Comparison of ENCODE assay signal across 1 cellular context in the genomic region with DNA sequence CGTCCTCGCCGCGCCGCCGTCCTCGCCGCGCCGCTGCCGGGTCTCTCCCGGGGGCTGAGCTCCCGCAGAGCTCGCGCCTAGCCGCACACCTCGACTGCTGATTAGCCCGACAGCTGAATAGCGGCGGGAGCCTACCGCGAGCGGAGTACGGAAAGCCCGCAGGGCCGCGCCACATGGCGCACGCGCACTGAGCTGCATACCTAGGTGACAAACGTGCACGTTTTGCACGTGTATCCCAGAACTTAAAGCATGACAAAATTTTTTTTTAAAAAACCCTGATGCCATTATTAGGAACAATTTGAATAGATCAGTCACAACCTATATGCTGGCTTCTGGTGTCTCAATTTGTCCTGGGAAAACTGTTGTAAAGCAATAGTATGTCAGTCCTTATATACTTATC.
TF ChIP-seq lines count a peak whose summit lies in the region.

A gene with protein sequence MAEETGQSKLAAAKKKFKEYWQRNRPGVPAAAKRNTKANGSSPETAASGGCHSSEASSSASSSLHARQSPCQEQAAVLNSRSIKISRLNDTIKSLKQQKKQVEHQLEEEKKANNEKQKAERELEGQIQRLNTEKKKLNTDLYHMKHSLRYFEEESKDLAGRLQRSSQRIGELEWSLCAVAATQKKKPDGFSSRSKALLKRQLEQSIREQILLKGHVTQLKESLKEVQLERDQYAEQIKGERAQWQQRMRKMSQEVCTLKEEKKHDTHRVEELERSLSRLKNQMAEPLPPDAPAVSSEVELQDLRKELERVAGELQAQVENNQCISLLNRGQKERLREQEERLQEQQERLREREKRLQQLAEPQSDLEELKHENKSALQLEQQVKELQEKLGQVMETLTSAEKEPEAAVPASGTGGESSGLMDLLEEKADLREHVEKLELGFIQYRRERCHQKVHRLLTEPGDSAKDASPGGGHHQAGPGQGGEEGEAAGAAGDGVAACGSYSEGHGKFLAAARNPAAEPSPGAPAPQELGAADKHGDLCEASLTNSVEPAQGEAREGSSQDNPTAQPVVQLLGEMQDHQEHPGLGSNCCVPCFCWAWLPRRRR (minus strand): TSS at position 122 of the 400 bp plus-strand sequence. CDS start 48,117 bp downstream, outside the sequence.

TF ChIP-seq in HepG2, 621 proteins besides CTCF, POLR2A, EP300 and RAD21 (continued from another document and continues in another):
- TF ChIP-seq, protein P1, sequence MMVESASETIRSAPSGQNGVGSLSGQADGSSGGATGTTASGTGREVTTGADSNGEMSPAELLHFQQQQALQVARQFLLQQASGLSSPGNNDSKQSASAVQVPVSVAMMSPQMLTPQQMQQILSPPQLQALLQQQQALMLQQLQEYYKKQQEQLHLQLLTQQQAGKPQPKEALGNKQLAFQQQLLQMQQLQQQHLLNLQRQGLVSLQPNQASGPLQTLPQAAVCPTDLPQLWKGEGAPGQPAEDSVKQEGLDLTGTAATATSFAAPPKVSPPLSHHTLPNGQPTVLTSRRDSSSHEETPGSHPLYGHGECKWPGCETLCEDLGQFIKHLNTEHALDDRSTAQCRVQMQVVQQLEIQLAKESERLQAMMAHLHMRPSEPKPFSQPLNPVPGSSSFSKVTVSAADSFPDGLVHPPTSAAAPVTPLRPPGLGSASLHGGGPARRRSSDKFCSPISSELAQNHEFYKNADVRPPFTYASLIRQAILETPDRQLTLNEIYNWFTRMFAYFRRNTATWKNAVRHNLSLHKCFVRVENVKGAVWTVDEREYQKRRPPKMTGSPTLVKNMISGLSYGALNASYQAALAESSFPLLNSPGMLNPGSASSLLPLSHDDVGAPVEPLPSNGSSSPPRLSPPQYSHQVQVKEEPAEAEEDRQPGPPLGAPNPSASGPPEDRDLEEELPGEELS (CRISPR knock-in tag; IDR thresholded peaks at IDR 0.05): no peak
- TF ChIP-seq ZNF33B (CRISPR knock-in tag; IDR thresholded peaks at IDR 0.05) (no peak), ZNF567 (CRISPR knock-in tag; IDR thresholded peaks at IDR 0.05; ENCODE audit: borderline replicate concordance) (no peak), NFIC (IDR thresholded peaks at IDR 0.05; ENCODE audit: low read length) (no peak), CENPX (CRISPR knock-in tag; IDR thresholded peaks at IDR 0.05) (no peak), ZNF432 (CRISPR knock-in tag; IDR thresholded peaks at IDR 0.05; ENCODE audit: borderline replicate concordance) (no peak), SP5 (CRISPR knock-in tag; IDR thresholded peaks at IDR 0.05; ENCODE audit: borderline replicate concordance, low read depth) (no peak), MAZ (IDR thresholded peaks at IDR 0.05; ENCODE audit: borderline replicate concordance, low read depth, low read length) (no peak), MAZ (CRISPR knock-in tag; IDR thresholded peaks at IDR 0.05; ENCODE audit: low read depth) (0 out of 2 replicates have a peak, but pooled peaks have one; percentile 28), FOSL2 (CRISPR knock-in tag; IDR thresholded peaks at IDR 0.05) (0 out of 2 replicates have a peak, but pooled peaks have one; percentile 21), TSC22D2 (CRISPR knock-in tag; IDR thresholded peaks at IDR 0.05; ENCODE audit: borderline replicate concordance) (no peak), KLF13 (CRISPR knock-in tag; IDR thresholded peaks at IDR 0.05) (no peak), AHR (CRISPR knock-in tag; IDR thresholded peaks at IDR 0.05) (no peak), REXO4 (CRISPR knock-in tag; IDR thresholded peaks at IDR 0.05; ENCODE audit: borderline replicate concordance) (no peak), ZBTB7B (CRISPR knock-in tag; IDR thresholded peaks at IDR 0.05) (no peak), SOX6 (IDR thresholded peaks at IDR 0.05) (no peak), SOX6 (CRISPR knock-in tag; IDR thresholded peaks at IDR 0.05) (no peak), ZNF274 (CRISPR knock-in tag; IDR thresholded peaks at IDR 0.05) (peak; percentile 77; the same call in 1 of the 2 replicates), HCFC1 (IDR thresholded peaks at IDR 0.05; ENCODE audit: low read depth, low read length) (no peak), CREB1 (IDR thresholded peaks at IDR 0.05) (no peak), CREB1 (CRISPR knock-in tag; IDR thresholded peaks at IDR 0.05) (no peak), YY1 (IDR thresholded peaks at IDR 0.05; ENCODE audit: insufficient read depth, insufficient replicate concordance, low read depth, low read length) (no peak), ZFP90 (CRISPR knock-in tag; IDR thresholded peaks at IDR 0.05; ENCODE audit: borderline replicate concordance) (no peak; the same call in 1 of the 2 replicates), NRL (CRISPR knock-in tag; IDR thresholded peaks at IDR 0.05; ENCODE audit: borderline replicate concordance) (peak; percentile 74; the same call in 1 of the 2 replicates), SMAD3 (CRISPR knock-in tag; IDR thresholded peaks at IDR 0.05) (no peak), KDM5B (CRISPR knock-in tag; IDR thresholded peaks at IDR 0.05; ENCODE audit: borderline replicate concordance) (peak; percentile 73; the same call in 1 of the 2 replicates), ZNF24 (IDR thresholded peaks at IDR 0.05) (no peak), JDP2 (CRISPR knock-in tag; IDR thresholded peaks at IDR 0.05; ENCODE audit: borderline replicate concordance) (no peak), POLR2G (IDR thresholded peaks at IDR 0.05; ENCODE audit: low read depth, low read length) (peak; percentile 31; the same call in 1 of the 2 replicates), PPARG (CRISPR knock-in tag; conservative IDR thresholded peaks at IDR 0.05) (no peak), ZNF775 (CRISPR knock-in tag; IDR thresholded peaks at IDR 0.05; ENCODE audit: borderline replicate concordance) (no peak), ZNF496 (CRISPR knock-in tag; IDR thresholded peaks at IDR 0.05; ENCODE audit: insufficient replicate concordance) (no peak), WIZ (CRISPR knock-in tag; IDR thresholded peaks at IDR 0.05) (no peak), MBD4 (IDR thresholded peaks at IDR 0.05; ENCODE audit: borderline replicate concordance, low read length) (no peak), TARDBP (CRISPR knock-in tag; IDR thresholded peaks at IDR 0.05) (no peak), MED1 (CRISPR knock-in tag; IDR thresholded peaks at IDR 0.05) (peak; percentile 43), GABPB1 (CRISPR knock-in tag; IDR thresholded peaks at IDR 0.05) (peak; percentile 53; the same call in 1 of the 2 replicates)
- TF ChIP-seq, protein P2, sequence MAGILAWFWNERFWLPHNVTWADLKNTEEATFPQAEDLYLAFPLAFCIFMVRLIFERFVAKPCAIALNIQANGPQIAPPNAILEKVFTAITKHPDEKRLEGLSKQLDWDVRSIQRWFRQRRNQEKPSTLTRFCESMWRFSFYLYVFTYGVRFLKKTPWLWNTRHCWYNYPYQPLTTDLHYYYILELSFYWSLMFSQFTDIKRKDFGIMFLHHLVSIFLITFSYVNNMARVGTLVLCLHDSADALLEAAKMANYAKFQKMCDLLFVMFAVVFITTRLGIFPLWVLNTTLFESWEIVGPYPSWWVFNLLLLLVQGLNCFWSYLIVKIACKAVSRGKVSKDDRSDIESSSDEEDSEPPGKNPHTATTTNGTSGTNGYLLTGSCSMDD (CRISPR knock-in tag; IDR thresholded peaks at IDR 0.05): 0 out of 2 replicates have a peak, but pooled peaks have one; percentile 51
- TF ChIP-seq, protein P3, sequence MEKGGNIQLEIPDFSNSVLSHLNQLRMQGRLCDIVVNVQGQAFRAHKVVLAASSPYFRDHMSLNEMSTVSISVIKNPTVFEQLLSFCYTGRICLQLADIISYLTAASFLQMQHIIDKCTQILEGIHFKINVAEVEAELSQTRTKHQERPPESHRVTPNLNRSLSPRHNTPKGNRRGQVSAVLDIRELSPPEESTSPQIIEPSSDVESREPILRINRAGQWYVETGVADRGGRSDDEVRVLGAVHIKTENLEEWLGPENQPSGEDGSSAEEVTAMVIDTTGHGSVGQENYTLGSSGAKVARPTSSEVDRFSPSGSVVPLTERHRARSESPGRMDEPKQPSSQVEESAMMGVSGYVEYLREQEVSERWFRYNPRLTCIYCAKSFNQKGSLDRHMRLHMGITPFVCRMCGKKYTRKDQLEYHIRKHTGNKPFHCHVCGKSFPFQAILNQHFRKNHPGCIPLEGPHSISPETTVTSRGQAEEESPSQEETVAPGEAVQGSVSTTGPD (CRISPR knock-in tag; IDR thresholded peaks at IDR 0.05): no peak
- TF ChIP-seq, protein P4, sequence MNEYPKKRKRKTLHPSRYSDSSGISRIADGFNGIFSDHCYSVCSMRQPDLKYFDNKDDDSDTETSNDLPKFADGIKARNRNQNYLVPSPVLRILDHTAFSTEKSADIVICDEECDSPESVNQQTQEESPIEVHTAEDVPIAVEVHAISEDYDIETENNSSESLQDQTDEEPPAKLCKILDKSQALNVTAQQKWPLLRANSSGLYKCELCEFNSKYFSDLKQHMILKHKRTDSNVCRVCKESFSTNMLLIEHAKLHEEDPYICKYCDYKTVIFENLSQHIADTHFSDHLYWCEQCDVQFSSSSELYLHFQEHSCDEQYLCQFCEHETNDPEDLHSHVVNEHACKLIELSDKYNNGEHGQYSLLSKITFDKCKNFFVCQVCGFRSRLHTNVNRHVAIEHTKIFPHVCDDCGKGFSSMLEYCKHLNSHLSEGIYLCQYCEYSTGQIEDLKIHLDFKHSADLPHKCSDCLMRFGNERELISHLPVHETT (CRISPR knock-in tag; conservative IDR thresholded peaks at IDR 0.05): no peak
- TF ChIP-seq, protein P5, sequence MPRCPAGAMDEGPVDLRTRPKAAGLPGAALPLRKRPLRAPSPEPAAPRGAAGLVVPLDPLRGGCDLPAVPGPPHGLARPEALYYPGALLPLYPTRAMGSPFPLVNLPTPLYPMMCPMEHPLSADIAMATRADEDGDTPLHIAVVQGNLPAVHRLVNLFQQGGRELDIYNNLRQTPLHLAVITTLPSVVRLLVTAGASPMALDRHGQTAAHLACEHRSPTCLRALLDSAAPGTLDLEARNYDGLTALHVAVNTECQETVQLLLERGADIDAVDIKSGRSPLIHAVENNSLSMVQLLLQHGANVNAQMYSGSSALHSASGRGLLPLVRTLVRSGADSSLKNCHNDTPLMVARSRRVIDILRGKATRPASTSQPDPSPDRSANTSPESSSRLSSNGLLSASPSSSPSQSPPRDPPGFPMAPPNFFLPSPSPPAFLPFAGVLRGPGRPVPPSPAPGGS (CRISPR knock-in tag; IDR thresholded peaks at IDR 0.05): no peak; the same call in 1 of the 2 replicates
- TF ChIP-seq, protein P6, sequence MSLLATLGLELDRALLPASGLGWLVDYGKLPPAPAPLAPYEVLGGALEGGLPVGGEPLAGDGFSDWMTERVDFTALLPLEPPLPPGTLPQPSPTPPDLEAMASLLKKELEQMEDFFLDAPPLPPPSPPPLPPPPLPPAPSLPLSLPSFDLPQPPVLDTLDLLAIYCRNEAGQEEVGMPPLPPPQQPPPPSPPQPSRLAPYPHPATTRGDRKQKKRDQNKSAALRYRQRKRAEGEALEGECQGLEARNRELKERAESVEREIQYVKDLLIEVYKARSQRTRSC (CRISPR knock-in tag; IDR thresholded peaks at IDR 0.05; ENCODE audit: low read depth): no peak
- TF ChIP-seq, protein P7, sequence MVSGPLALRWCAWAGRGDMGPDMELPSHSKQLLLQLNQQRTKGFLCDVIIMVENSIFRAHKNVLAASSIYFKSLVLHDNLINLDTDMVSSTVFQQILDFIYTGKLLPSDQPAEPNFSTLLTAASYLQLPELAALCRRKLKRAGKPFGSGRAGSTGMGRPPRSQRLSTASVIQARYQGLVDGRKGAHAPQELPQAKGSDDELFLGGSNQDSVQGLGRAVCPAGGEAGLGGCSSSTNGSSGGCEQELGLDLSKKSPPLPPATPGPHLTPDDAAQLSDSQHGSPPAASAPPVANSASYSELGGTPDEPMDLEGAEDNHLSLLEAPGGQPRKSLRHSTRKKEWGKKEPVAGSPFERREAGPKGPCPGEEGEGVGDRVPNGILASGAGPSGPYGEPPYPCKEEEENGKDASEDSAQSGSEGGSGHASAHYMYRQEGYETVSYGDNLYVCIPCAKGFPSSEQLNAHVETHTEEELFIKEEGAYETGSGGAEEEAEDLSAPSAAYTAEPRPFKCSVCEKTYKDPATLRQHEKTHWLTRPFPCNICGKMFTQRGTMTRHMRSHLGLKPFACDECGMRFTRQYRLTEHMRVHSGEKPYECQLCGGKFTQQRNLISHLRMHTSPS (CRISPR knock-in tag; IDR thresholded peaks at IDR 0.05; ENCODE audit: low read depth): no peak
- TF ChIP-seq, protein P8, sequence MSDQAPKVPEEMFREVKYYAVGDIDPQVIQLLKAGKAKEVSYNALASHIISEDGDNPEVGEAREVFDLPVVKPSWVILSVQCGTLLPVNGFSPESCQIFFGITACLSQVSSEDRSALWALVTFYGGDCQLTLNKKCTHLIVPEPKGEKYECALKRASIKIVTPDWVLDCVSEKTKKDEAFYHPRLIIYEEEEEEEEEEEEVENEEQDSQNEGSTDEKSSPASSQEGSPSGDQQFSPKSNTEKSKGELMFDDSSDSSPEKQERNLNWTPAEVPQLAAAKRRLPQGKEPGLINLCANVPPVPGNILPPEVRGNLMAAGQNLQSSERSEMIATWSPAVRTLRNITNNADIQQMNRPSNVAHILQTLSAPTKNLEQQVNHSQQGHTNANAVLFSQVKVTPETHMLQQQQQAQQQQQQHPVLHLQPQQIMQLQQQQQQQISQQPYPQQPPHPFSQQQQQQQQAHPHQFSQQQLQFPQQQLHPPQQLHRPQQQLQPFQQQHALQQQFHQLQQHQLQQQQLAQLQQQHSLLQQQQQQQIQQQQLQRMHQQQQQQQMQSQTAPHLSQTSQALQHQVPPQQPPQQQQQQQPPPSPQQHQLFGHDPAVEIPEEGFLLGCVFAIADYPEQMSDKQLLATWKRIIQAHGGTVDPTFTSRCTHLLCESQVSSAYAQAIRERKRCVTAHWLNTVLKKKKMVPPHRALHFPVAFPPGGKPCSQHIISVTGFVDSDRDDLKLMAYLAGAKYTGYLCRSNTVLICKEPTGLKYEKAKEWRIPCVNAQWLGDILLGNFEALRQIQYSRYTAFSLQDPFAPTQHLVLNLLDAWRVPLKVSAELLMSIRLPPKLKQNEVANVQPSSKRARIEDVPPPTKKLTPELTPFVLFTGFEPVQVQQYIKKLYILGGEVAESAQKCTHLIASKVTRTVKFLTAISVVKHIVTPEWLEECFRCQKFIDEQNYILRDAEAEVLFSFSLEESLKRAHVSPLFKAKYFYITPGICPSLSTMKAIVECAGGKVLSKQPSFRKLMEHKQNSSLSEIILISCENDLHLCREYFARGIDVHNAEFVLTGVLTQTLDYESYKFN (CRISPR knock-in tag; conservative IDR thresholded peaks at IDR 0.05): no peak
- TF ChIP-seq, protein P9, sequence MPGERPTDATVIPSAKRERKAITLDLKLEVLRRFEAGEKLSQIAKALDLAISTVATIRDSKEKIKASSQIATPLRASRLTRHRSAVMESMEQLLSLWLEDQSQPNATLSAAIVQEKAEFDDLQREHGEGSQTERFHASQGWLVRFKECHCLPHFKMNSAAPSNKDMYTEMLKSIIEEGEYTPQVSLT (CRISPR knock-in tag; IDR thresholded peaks at IDR 0.05; ENCODE audit: borderline replicate concordance, low read depth): no peak
- TF ChIP-seq, protein P10, sequence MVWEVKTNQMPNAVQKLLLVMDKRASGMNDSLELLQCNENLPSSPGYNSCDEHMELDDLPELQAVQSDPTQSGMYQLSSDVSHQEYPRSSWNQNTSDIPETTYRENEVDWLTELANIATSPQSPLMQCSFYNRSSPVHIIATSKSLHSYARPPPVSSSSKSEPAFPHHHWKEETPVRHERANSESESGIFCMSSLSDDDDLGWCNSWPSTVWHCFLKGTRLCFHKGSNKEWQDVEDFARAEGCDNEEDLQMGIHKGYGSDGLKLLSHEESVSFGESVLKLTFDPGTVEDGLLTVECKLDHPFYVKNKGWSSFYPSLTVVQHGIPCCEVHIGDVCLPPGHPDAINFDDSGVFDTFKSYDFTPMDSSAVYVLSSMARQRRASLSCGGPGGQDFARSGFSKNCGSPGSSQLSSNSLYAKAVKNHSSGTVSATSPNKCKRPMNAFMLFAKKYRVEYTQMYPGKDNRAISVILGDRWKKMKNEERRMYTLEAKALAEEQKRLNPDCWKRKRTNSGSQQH (CRISPR knock-in tag; IDR thresholded peaks at IDR 0.05; ENCODE audit: low read depth): no peak
